In the genomic region with DNA sequence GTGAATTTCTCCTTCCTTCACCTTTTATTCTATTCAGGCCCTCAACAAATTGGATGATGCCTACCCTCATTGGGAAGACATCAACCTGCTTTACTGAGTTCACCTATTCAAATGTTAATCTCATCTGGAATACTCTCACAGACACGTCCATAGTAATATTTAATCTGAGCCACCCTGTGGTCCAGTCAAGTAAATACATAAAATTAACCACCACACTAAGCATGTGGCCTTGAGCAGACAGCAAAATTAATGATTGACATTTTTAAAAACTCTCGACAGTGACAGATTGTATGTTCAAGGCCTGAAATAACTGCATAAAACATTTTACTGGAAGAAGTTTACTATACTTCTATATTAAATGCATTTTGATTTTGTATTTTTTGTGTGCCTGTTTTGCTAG, we compare ENCODE assay signal across 16 cellular contexts.
DNase-seq lines count a peak whose midpoint lies in the region; ATAC-seq, FAIRE-seq and TF ChIP-seq lines count a peak whose summit lies in the region.
"Had no signal": no experiment of that assay in that cellular context is flagged by ENCODE, and none has a peak within 500 bp of the region (broad histone marks: within the 10 kb centered on the region; RNA-seq: fewer than 3 reads in every experiment).

No MANE protein-coding gene starts in this region.

- H3K4me3 ChIP-seq in HepG2 (replicated peaks in 1 of 3; ENCODE audit: insufficient read depth in 1 of 3, low read depth in 2 of 3, low read length in 3 of 3) (no peak overlapping the region), right lobe of liver (no peak overlapping the region), endodermal cell (ENCODE audit: low read length) (no peak overlapping the region), right cardiac atrium (ENCODE audit: low read length) (no peak overlapping the region)
- H3K4me3 ChIP-seq: BLaER1, GM23248 had no signal

- TF ChIP-seq RAD21 in HepG2 (CRISPR knock-in tag; IDR thresholded peaks at IDR 0.05), result no peak

- no peaks in the 10 kb centered on the region for H3K9me3 Mint-ChIP-seq in endodermal cell

- H3K4me3 Mint-ChIP-seq in endodermal cell, result no peak overlapping the region
- H3K4me3 Mint-ChIP-seq: CD4-positive, CD25-positive, alpha-beta regulatory T cell; IgD-negative memory B cell had no signal

- H3K79me2 ChIP-seq in HepG2 (ENCODE audit: insufficient read depth, low read length), result no peaks in the 10 kb centered on the region

- peak; percentile 65 for FAIRE-seq in HepG2 (lab: Jason Lieb, UNC)
- FAIRE-seq: H54 had no signal

- H3K36me3 ChIP-seq in HepG2 (replicated peaks in 1 of 2; ENCODE audit: control insufficient read depth in 1 of 2, insufficient read depth in 2 of 2, low read length in 2 of 2) (no peaks in the 10 kb centered on the region), right lobe of liver (no peaks in the 10 kb centered on the region), endodermal cell (ENCODE audit: control insufficient read depth, insufficient read depth, low read length) (no peaks in the 10 kb centered on the region)
- H3K36me3 ChIP-seq: BLaER1 had no signal

- DNase-seq in HepG2 (ENCODE audit: low spot score) (peak; percentile 10), right lobe of liver (no peak), OCI-M1 (lab: John Stamatoyannopoulos, UW) (peak; percentile 6), endodermal cell (no peak), right cardiac atrium (no peak), T-helper 1 cell (no peak), NCI-H345 treated with DMSO at 0.1 percent for 48 hours (lab: John Stamatoyannopoulos, UW; ENCODE audit: unreplicated experiment) (no peak)
- DNase-seq: 8988T; AML-193; CD4-positive, CD25-positive, alpha-beta regulatory T cell; DMS79; GM23248 had no signal

- H3K27ac Mint-ChIP-seq in endodermal cell, result no peak overlapping the region
- H3K27ac Mint-ChIP-seq: CD4-positive, CD25-positive, alpha-beta regulatory T cell; IgD-negative memory B cell had no signal

- H3K9me3 ChIP-seq in HepG2 (ENCODE audit: low read length) (no peaks in the 10 kb centered on the region), right lobe of liver (no peaks in the 10 kb centered on the region), endodermal cell (ENCODE audit: control insufficient read depth, low read length) (no peaks in the 10 kb centered on the region), right cardiac atrium (ENCODE audit: control insufficient read depth, low read length) (no peaks in the 10 kb centered on the region)
- H3K9me3 ChIP-seq: BLaER1 had no signal

- in situ Hi-C loops in HepG2 (cut with HindIII; ENCODE audit: extremely low pct_ligation_motif_present, low pct_unique_long_range_greater_than_20kb), result no loop called here

- TF ChIP-seq EP300 in HepG2 (IDR thresholded peaks at IDR 0.05; ENCODE audit: low read depth in 2 of 2, low read length in 2 of 2), result no peak
- TF ChIP-seq EP300 in HepG2 (CRISPR knock-in tag; IDR thresholded peaks at IDR 0.05; ENCODE audit: borderline replicate concordance), result no peak

- BruUV-seq in HepG2 (replicated peaks; lab: Mats Ljungman, UMichigan), result no TSS peak

- no peaks in the 10 kb centered on the region for H4K20me1 ChIP-seq in HepG2 (ENCODE audit: insufficient read depth, low read length)
- H4K20me1 ChIP-seq: BLaER1 had no signal

- 0 out of 2 replicates have a peak, but pooled peaks cover 5% of the 10 kb centered on the region for H3K4me1 ChIP-seq in HepG2 (ENCODE audit: insufficient read depth, low read length)
- no peaks in the 10 kb centered on the region for H3K4me1 ChIP-seq in right lobe of liver
- peaks cover under 1% of the 10 kb centered on the region for H3K4me1 ChIP-seq in endodermal cell (ENCODE audit: control insufficient read depth, insufficient read depth, low read length)
- H3K4me1 ChIP-seq in right cardiac atrium (ENCODE audit: control insufficient read depth, insufficient read depth, low read length), result no peaks in the 10 kb centered on the region

- intact Hi-C loops in HepG2 (cut with micrococcal nuclease; ENCODE audit: unreplicated experiment), result loop anchor here (1.0 kb wide), 1 partner anchor 54 kb away; no protein-coding TSS in a partner anchor
- intact Hi-C loops in right lobe of liver (cut with DNase I), result no loop called here
- intact Hi-C loops in right cardiac atrium (cut with DNase I), result no loop called here

- H3K36me3 Mint-ChIP-seq in endodermal cell (ENCODE audit: low read depth), result no peaks in the 10 kb centered on the region
- H3K36me3 Mint-ChIP-seq: CD4-positive, CD25-positive, alpha-beta regulatory T cell; IgD-negative memory B cell had no signal

- H2AFZ ChIP-seq in HepG2 (ENCODE audit: low read length), result no peak overlapping the region
- H2AFZ ChIP-seq: GM23248 had no signal

- TF ChIP-seq CTCF in HepG2 (CRISPR knock-in tag; IDR thresholded peaks at IDR 0.05), result no peak
- no peak for TF ChIP-seq CTCF in right lobe of liver (IDR thresholded peaks at IDR 0.05)
- TF ChIP-seq CTCF in endodermal cell (conservative IDR thresholded peaks at IDR 0.05), result peak; percentile 14

- H3K4me2 ChIP-seq in HepG2 (ENCODE audit: low read depth, low read length), result no peak overlapping the region
- H3K4me2 ChIP-seq: BLaER1 had no signal

- ATAC-seq in HepG2, result peak; percentile 77
- ATAC-seq in right lobe of liver, result no peak
- ATAC-seq in right cardiac atrium, result no peak
- ATAC-seq: HCT116 had no signal

- no peaks in the 10 kb centered on the region for H3K27me3 ChIP-seq in HepG2 (ENCODE audit: control insufficient read depth in 1 of 2, insufficient read depth in 2 of 2, low read length in 2 of 2)
- H3K27me3 ChIP-seq in right lobe of liver, result no peaks in the 10 kb centered on the region
- no peaks in the 10 kb centered on the region for H3K27me3 ChIP-seq in endodermal cell (ENCODE audit: control insufficient read depth, insufficient read depth, low read length, poor library complexity, severe bottlenecking)
- H3K27me3 ChIP-seq in right cardiac atrium (ENCODE audit: control insufficient read depth, insufficient read depth), result no peaks in the 10 kb centered on the region
- H3K27me3 ChIP-seq: BLaER1 had no signal

- TF ChIP-seq POLR2A in HepG2 (IDR thresholded peaks at IDR 0.05; ENCODE audit: insufficient read depth in 1 of 2, low read depth in 2 of 2, low read length in 2 of 2) (no peak), right lobe of liver (IDR thresholded peaks at IDR 0.05) (no peak)

- H3K27ac ChIP-seq in HepG2 (ENCODE audit: extremely low read length, insufficient read depth, low read length), result no peak overlapping the region
- no peak overlapping the region for H3K27ac ChIP-seq in right lobe of liver
- no peak overlapping the region for H3K27ac ChIP-seq in endodermal cell (ENCODE audit: low read depth, low read length)
- no peak overlapping the region for H3K27ac ChIP-seq in right cardiac atrium (ENCODE audit: low read length)
- H3K27ac ChIP-seq: BLaER1, GM23248 had no signal

- H3K4me1 Mint-ChIP-seq in endodermal cell, result peaks cover 2% of the 10 kb centered on the region
- H3K4me1 Mint-ChIP-seq: CD4-positive, CD25-positive, alpha-beta regulatory T cell; IgD-negative memory B cell had no signal

- CTCF ChIA-PET in HepG2 (lab: Yijun Ruan, JAX; ENCODE audit: low intra/inter-chr PET ratio, low total read pairs), result no interaction called here

- POLR2A ChIA-PET in HepG2 (lab: Yijun Ruan, JAX), result no interaction called here

- H3K27me3 Mint-ChIP-seq in endodermal cell (ENCODE audit: insufficient read depth), result no peaks in the 10 kb centered on the region
- H3K27me3 Mint-ChIP-seq: CD4-positive, CD25-positive, alpha-beta regulatory T cell; IgD-negative memory B cell had no signal

- H3K9ac ChIP-seq in HepG2 (ENCODE audit: insufficient read depth, low read depth, low read length), result no peak overlapping the region
- no peak overlapping the region for H3K9ac ChIP-seq in endodermal cell (ENCODE audit: extremely low read depth, low read length, poor library complexity, severe bottlenecking)
- H3K9ac ChIP-seq: BLaER1, GM23248 had no signal

- 1% methylated on average over 2 of the region's 2 CpGs for WGBS in HepG2 (ENCODE audit: low lambda C conversion rate)
- 31% methylated on average over 2 of the region's 2 CpGs for WGBS in right lobe of liver (ENCODE audit: insufficient coverage, low coverage, low lambda C conversion rate, missing lambda C conversion rate)
- WGBS in endodermal cell (ENCODE audit: insufficient coverage in 1 of 2, insufficient read length in 1 of 2), 2 experiments, result 93 to 100% methylated on average over 1 to 2 of the region's 2 CpGs
- WGBS in right cardiac atrium, result 72% methylated on average over 2 of the region's 2 CpGs

TF ChIP-seq in HepG2, 621 proteins besides CTCF, POLR2A, EP300 and RAD21:
- TF ChIP-seq TOE1 (CRISPR knock-in tag; IDR thresholded peaks at IDR 0.05), result no peak
- TF ChIP-seq, protein P1, sequence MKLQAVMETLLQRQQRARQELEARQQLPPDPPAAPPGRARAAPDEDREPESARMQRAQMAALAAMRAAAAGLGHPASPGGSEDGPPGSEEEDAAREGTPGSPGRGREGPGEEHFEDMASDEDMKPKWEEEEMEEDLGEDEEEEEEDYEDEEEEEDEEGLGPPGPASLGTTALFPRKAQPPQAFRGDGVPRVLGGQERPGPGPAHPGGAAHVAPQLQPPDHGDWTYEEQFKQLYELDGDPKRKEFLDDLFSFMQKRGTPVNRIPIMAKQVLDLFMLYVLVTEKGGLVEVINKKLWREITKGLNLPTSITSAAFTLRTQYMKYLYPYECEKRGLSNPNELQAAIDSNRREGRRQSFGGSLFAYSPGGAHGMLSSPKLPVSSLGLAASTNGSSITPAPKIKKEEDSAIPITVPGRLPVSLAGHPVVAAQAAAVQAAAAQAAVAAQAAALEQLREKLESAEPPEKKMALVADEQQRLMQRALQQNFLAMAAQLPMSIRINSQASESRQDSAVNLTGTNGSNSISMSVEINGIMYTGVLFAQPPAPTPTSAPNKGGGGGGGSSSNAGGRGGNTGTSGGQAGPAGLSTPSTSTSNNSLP (IDR thresholded peaks at IDR 0.05; ENCODE audit: low read depth, low read length), result 0 out of 2 replicates have a peak, but pooled peaks have one; percentile 32
- TF ChIP-seq MIXL1 (CRISPR knock-in tag; IDR thresholded peaks at IDR 0.05), result 0 out of 2 replicates have a peak, but pooled peaks have one; percentile 19

Comparison
In these comparisons a context has a peak if more than half of its experiments do, and no peak if none do; other contexts are left out.
1. DNase-seq: peak in HepG2 (single experiment) and OCI-M1 (single experiment); none in right lobe of liver (0 of 3), endodermal cell (single experiment), right cardiac atrium (0 of 3), T-helper 1 cell (0 of 5) and NCI-H345 treated with DMSO at 0.1 percent for 48 hours (single experiment).